In genomic region chr19:911197-912033, GRCh38 we compare ENCODE assay signal across 7 cellular contexts. TPM values are rescaled to one million over a fixed set of nuclear protein-coding genes. Genes with fewer than 3 reads are reported as not detected.
DNase-seq lines count a peak whose midpoint lies in the region; ATAC-seq and TF ChIP-seq lines count a peak whose summit lies in the region.
"Had no signal": no experiment of that assay in that cellular context is flagged by ENCODE, and none has a peak within 500 bp of the region (broad histone marks: within the 10 kb centered on the region; RNA-seq: fewer than 3 reads in every experiment).

No MANE protein-coding gene starts in this region.

- H3K4me3 ChIP-seq in endodermal cell (ENCODE audit: low read length), result no peak overlapping the region
- H3K4me3 ChIP-seq in ascending aorta, result peak overlapping the region in 1 of 2 donors; percentile 2

- peak overlapping the region; percentile 55 for H3K4me3 Mint-ChIP-seq in activated CD8-positive, alpha-beta memory T cell treated with anti-CD3 and anti-CD28 coated beads, Interleukin-2, amount 10 ng/mL, durations not matched to agents 7 days and 5 days
- H3K4me3 Mint-ChIP-seq in endodermal cell, result peak overlapping the region; percentile 68
- peak overlapping the region; percentile 65 for H3K4me3 Mint-ChIP-seq in stimulated activated memory B cell treated with anti-CD40 and anti-IgM and Interleukin-4, amounts not matched to agents 10 μg/mL and 1 μg/mL and 100 μg/mL, for 72 hours

- TF ChIP-seq CTCF in endodermal cell (conservative IDR thresholded peaks at IDR 0.05) (no peak), ascending aorta (IDR thresholded peaks at IDR 0.05) (no peak)

- H3K36me3 ChIP-seq in endodermal cell (ENCODE audit: control insufficient read depth, insufficient read depth, low read length), result no peaks in the 10 kb centered on the region
- no peaks in the 10 kb centered on the region for H3K36me3 ChIP-seq in ascending aorta

- peaks cover 4% of the 10 kb centered on the region for H3K36me3 Mint-ChIP-seq in activated CD8-positive, alpha-beta memory T cell treated with anti-CD3 and anti-CD28 coated beads, Interleukin-2, amount 10 ng/mL, durations not matched to agents 7 days and 5 days
- H3K36me3 Mint-ChIP-seq in endodermal cell (ENCODE audit: low read depth), result peaks cover 9% of the 10 kb centered on the region
- H3K36me3 Mint-ChIP-seq in stimulated activated memory B cell treated with anti-CD40 and anti-IgM and Interleukin-4, amounts not matched to agents 10 μg/mL and 1 μg/mL and 100 μg/mL, for 72 hours, result peaks cover 16% of the 10 kb centered on the region

- peaks cover 46% of the 10 kb centered on the region for H3K4me1 Mint-ChIP-seq in activated CD8-positive, alpha-beta memory T cell treated with anti-CD3 and anti-CD28 coated beads, Interleukin-2, amount 10 ng/mL, durations not matched to agents 7 days and 5 days
- peaks cover 5% of the 10 kb centered on the region for H3K4me1 Mint-ChIP-seq in endodermal cell
- peaks cover 47% of the 10 kb centered on the region for H3K4me1 Mint-ChIP-seq in stimulated activated memory B cell treated with anti-CD40 and anti-IgM and Interleukin-4, amounts not matched to agents 10 μg/mL and 1 μg/mL and 100 μg/mL, for 72 hours

- H3K9me3 Mint-ChIP-seq in activated CD8-positive, alpha-beta memory T cell treated with anti-CD3 and anti-CD28 coated beads, Interleukin-2, amount 10 ng/mL, durations not matched to agents 7 days and 5 days (ENCODE audit: low read depth), result no peaks in the 10 kb centered on the region
- no peaks in the 10 kb centered on the region for H3K9me3 Mint-ChIP-seq in endodermal cell
- no peaks in the 10 kb centered on the region for H3K9me3 Mint-ChIP-seq in stimulated activated memory B cell treated with anti-CD40 and anti-IgM and Interleukin-4, amounts not matched to agents 10 μg/mL and 1 μg/mL and 100 μg/mL, for 72 hours

- no peaks in the 10 kb centered on the region for H3K27me3 Mint-ChIP-seq in activated CD8-positive, alpha-beta memory T cell treated with anti-CD3 and anti-CD28 coated beads, Interleukin-2, amount 10 ng/mL, durations not matched to agents 7 days and 5 days
- peaks cover 22% of the 10 kb centered on the region for H3K27me3 Mint-ChIP-seq in endodermal cell (ENCODE audit: insufficient read depth)
- H3K27me3 Mint-ChIP-seq in stimulated activated memory B cell treated with anti-CD40 and anti-IgM and Interleukin-4, amounts not matched to agents 10 μg/mL and 1 μg/mL and 100 μg/mL, for 72 hours, result no peaks in the 10 kb centered on the region

- ATAC-seq in activated CD8-positive, alpha-beta memory T cell treated with anti-CD3 and anti-CD28 coated beads, Interleukin-2, amount 10 ng/mL, durations not matched to agents 7 days and 5 days, result no peak
- ATAC-seq in stimulated activated memory B cell treated with anti-CD40 and anti-IgM and Interleukin-4, amounts not matched to agents 10 μg/mL and 1 μg/mL and 100 μg/mL, for 72 hours, result no peak

- H3K9me3 ChIP-seq in endodermal cell (ENCODE audit: control insufficient read depth, low read length) (no peaks in the 10 kb centered on the region), ascending aorta (no peaks in the 10 kb centered on the region)

- peak overlapping the region; percentile 46 for H3K27ac Mint-ChIP-seq in activated CD8-positive, alpha-beta memory T cell treated with anti-CD3 and anti-CD28 coated beads, Interleukin-2, amount 10 ng/mL, durations not matched to agents 7 days and 5 days
- no peak overlapping the region for H3K27ac Mint-ChIP-seq in endodermal cell
- peak overlapping the region; percentile 92 for H3K27ac Mint-ChIP-seq in stimulated activated memory B cell treated with anti-CD40 and anti-IgM and Interleukin-4, amounts not matched to agents 10 μg/mL and 1 μg/mL and 100 μg/mL, for 72 hours

- H3K27ac ChIP-seq in endodermal cell (ENCODE audit: low read depth, low read length) (no peak overlapping the region), ascending aorta (peak overlapping the region in 1 of 2 donors; percentile 7)

- WGBS in endodermal cell (ENCODE audit: insufficient coverage in 1 of 2, insufficient read length in 1 of 2), 2 experiments, result 95% methylated on average over 22 to 53 of the region's 54 CpGs

- CTCF ChIA-PET in activated CD8-positive, alpha-beta memory T cell treated with anti-CD3 and anti-CD28 coated beads, Interleukin-2, amount 10 ng/mL, durations not matched to agents 7 days and 5 days (lab: Charles Lee), result interaction anchor here (1.0 to 7.8 kb wide), 2 partner anchors 9 to 47 kb away, joined by 3 to 57 read pairs; no protein-coding TSS in a partner anchor

- no peaks in the 10 kb centered on the region for H3K4me1 ChIP-seq in endodermal cell (ENCODE audit: control insufficient read depth, insufficient read depth, low read length)
- peaks cover 0 to 7% of the 10 kb centered on the region in 2 donors for H3K4me1 ChIP-seq in ascending aorta

- H3K9ac ChIP-seq in endodermal cell (ENCODE audit: extremely low read depth, low read length, poor library complexity, severe bottlenecking), result no peak overlapping the region

- DNase-seq in activated CD8-positive, alpha-beta memory T cell treated with anti-CD3 and anti-CD28 coated beads, Interleukin-2, amount 10 ng/mL, durations not matched to agents 7 days and 5 days, result no peak
- no peak for DNase-seq in activated CD8-positive, alpha-beta memory T cell treated with anti-CD3 and anti-CD28 coated beads, Interleukin-2, amount 50 U/mL, for 4 hours
- peak; percentile 72 for DNase-seq in endodermal cell
- DNase-seq in DMS 273 (lab: John Stamatoyannopoulos, UW; ENCODE audit: unreplicated experiment), result no peak
- no peak for DNase-seq in ascending aorta (ENCODE audit: low spot score in 2 of 2)
- DNase-seq: NCI-H1417 treated with DMSO at 0.1 percent for 48 hours had no signal

- intact Hi-C loops in ascending aorta (cut with DNase I), result loop anchor here (5.0 kb wide), 1 partner anchor 114 kb away; the partner anchor contains the start of gene PTBP1

- H3K27me3 ChIP-seq in endodermal cell (ENCODE audit: control insufficient read depth, insufficient read depth, low read length, poor library complexity, severe bottlenecking) (peaks cover 9% of the 10 kb centered on the region), ascending aorta (no peaks in the 10 kb centered on the region)

RNA-seq across cellular contexts. Expression of gene R3HDM4, which starts 1.6 kb away (rescaled TPM):
- 10 to 100 TPM; 63.7 to 73.7 TPM for total RNA-seq in activated CD8-positive, alpha-beta memory T cell treated with anti-CD3 and anti-CD28 coated beads, Interleukin-2, amount 10 ng/mL, durations not matched to agents 7 days and 5 days
- total RNA-seq in endodermal cell, result 10 to 100 TPM; 61.1 to 64.7 TPM
- polyA plus RNA-seq in endodermal cell (2013, experiment 1 of 2), result 54.6 TPM
- polyA plus RNA-seq in endodermal cell (2013, experiment 2 of 2), result 56.9 TPM
- total RNA-seq in ascending aorta, result 81.5 TPM

RNA-seq across cellular contexts. Expression of gene KISS1R, which starts 5.7 kb away (rescaled TPM):
- total RNA-seq in activated CD8-positive, alpha-beta memory T cell treated with anti-CD3 and anti-CD28 coated beads, Interleukin-2, amount 10 ng/mL, durations not matched to agents 7 days and 5 days, result 1 to 10 TPM in 1 of 2 experiments, under 1 TPM in 1; 0.66 to 1.1 TPM
- total RNA-seq in endodermal cell (under 1 TPM in 1 of 2 donors, not detected in 1; 0.73 TPM), ascending aorta (not detected)
- polyA plus RNA-seq in endodermal cell (2013, experiment 1 of 2), result 1.3 TPM
- polyA plus RNA-seq in endodermal cell (2013, experiment 2 of 2), result 0.70 TPM

RNA-seq across cellular contexts. Expression of gene ARID3A, which starts 14.4 kb away (rescaled TPM):
- 10 to 100 TPM; 30.6 to 35.9 TPM for total RNA-seq in activated CD8-positive, alpha-beta memory T cell treated with anti-CD3 and anti-CD28 coated beads, Interleukin-2, amount 10 ng/mL, durations not matched to agents 7 days and 5 days
- total RNA-seq in endodermal cell, result 100 to 1,000 TPM; 121 to 124 TPM
- polyA plus RNA-seq in endodermal cell (2013, experiment 1 of 2), result 40.4 TPM
- polyA plus RNA-seq in endodermal cell (2013, experiment 2 of 2), result 41.7 TPM
- total RNA-seq in ascending aorta, result 55.3 TPM

RNA-seq across cellular contexts. Expression of gene RNU6-9, which starts 18.1 kb away (rescaled TPM):
- not detected for total RNA-seq in activated CD8-positive, alpha-beta memory T cell treated with anti-CD3 and anti-CD28 coated beads, Interleukin-2, amount 10 ng/mL, durations not matched to agents 7 days and 5 days
- total RNA-seq in endodermal cell (not detected), ascending aorta (not detected)
- under 0.01 TPM for polyA plus RNA-seq in endodermal cell (2013, experiment 1 of 2)
- under 0.01 TPM for polyA plus RNA-seq in endodermal cell (2013, experiment 2 of 2)

RNA-seq across cellular contexts. Expression of gene MED16, which starts 18.4 kb away (rescaled TPM):
- total RNA-seq in activated CD8-positive, alpha-beta memory T cell treated with anti-CD3 and anti-CD28 coated beads, Interleukin-2, amount 10 ng/mL, durations not matched to agents 7 days and 5 days, result 10 to 100 TPM; 47.7 to 70.6 TPM
- total RNA-seq in endodermal cell (10 to 100 TPM; 75.8 to 92.4 TPM), ascending aorta (73.2 TPM)
- polyA plus RNA-seq in endodermal cell (2013, experiment 1 of 2), result 69.8 TPM
- 66.0 TPM for polyA plus RNA-seq in endodermal cell (2013, experiment 2 of 2)
